Comparison of ENCODE assay signal across 21 cellular contexts in genomic region chr10:60490013-60490412, GRCh38.
DNase-seq lines count a peak whose midpoint lies in the region; ATAC-seq, FAIRE-seq and TF ChIP-seq lines count a peak whose summit lies in the region.
"Had no signal": no experiment of that assay in that cellular context is flagged by ENCODE, and none has a peak within 500 bp of the region (broad histone marks: within the 10 kb centered on the region; RNA-seq: fewer than 3 reads in every experiment).

No MANE protein-coding gene starts in this region.

- DNase-seq in EH (ENCODE audit: low read depth) (peak; percentile 23), RPMI7951 (ENCODE audit: low read depth) (peak; percentile 74), dedifferentiated amniotic fluid mesenchymal stem cell (ENCODE audit: extremely low spot score) (peak; percentile 44), neural progenitor cell (ENCODE audit: low spot score) (no peak), OCI-M1 (lab: John Stamatoyannopoulos, UW) (no peak), kidney (no peak)
- DNase-seq: activated CD4-positive, alpha-beta T cell treated with anti-CD3 and anti-CD28 coated beads for 1 hour; activated naive CD4-positive, alpha-beta T cell treated with anti-CD3 and anti-CD28 coated beads, Interleukin-2, amount 50 U/mL, for 16 hours; activated T-cell treated with anti-CD3 and anti-CD28 coated beads, Interleukin-2, amount 50 U/mL, for 72 hours; dermis blood vessel endothelial cell; gastrocnemius medialis; midbrain; NCI-H1436; psoas muscle; small intestine; stimulated activated CD4-positive, alpha-beta T cell treated with anti-CD3 and anti-CD28 coated beads, Interleukin-2, amount 100 ng/mL, for 48 hours; stimulated activated naive CD4-positive, alpha-beta T cell treated with Interleukin-2 at 50 U/mL for 16 hours; tibial artery had no signal

- H3K27ac Mint-ChIP-seq in neural progenitor cell = peak overlapping the region; percentile 9

- H3K4me1 ChIP-seq in neural progenitor cell (peaks cover 7% of the 10 kb centered on the region), kidney (ENCODE audit: control insufficient read depth in 1 of 2, insufficient read depth in 1 of 2, low read depth in 1 of 2, low read length in 2 of 2) (peaks cover 0 to 3% of the 10 kb centered on the region in 2 donors)

- no peak for FAIRE-seq in kidney (lab: Jason Lieb, UNC)
- FAIRE-seq: bronchial epithelial cell, small intestine had no signal

- intact Hi-C loops in kidney (cut with DNase I) = no loop called here

- H3K27ac ChIP-seq in neural progenitor cell = no peak overlapping the region
- H3K27ac ChIP-seq in kidney (ENCODE audit: low read depth in 2 of 2, low read length in 2 of 2) = no peak overlapping the region
- H3K27ac ChIP-seq: gastrocnemius medialis, psoas muscle, tibial artery had no signal

- H3K79me2 ChIP-seq in neural progenitor cell (ENCODE audit: low read depth) = no peaks in the 10 kb centered on the region

- no peak overlapping the region for H3K4me3 Mint-ChIP-seq in neural progenitor cell
- H3K4me3 Mint-ChIP-seq: activated T-cell treated with anti-CD3 and anti-CD28 coated beads, Interleukin-2, amount 50 U/mL, for 72 hours had no signal

- H3K9ac ChIP-seq in neural progenitor cell (no peak overlapping the region), kidney (ENCODE audit: low read length in 2 of 2) (no peak overlapping the region)

- no peaks in the 10 kb centered on the region for H4K20me1 ChIP-seq in neural progenitor cell (ENCODE audit: low read depth)

- H3K27me3 Mint-ChIP-seq in neural progenitor cell (ENCODE audit: insufficient read depth, low read depth) = no peaks in the 10 kb centered on the region

- H2AFZ ChIP-seq in neural progenitor cell (replicated peaks) = no peak overlapping the region

- H3K36me3 ChIP-seq in neural progenitor cell = no peaks in the 10 kb centered on the region
- H3K36me3 ChIP-seq in kidney (ENCODE audit: control insufficient read depth in 1 of 2, insufficient read depth in 2 of 2, low read length in 2 of 2) = no peaks in the 10 kb centered on the region
- H3K36me3 ChIP-seq: gastrocnemius medialis, HAP-1, tibial artery had no signal

- H3K27me3 ChIP-seq in neural progenitor cell = no peaks in the 10 kb centered on the region
- H3K27me3 ChIP-seq: gastrocnemius medialis, tibial artery had no signal

- TF ChIP-seq CTCF in neural progenitor cell (IDR thresholded peaks at IDR 0.05) (no peak), kidney (IDR thresholded peaks at IDR 0.05; ENCODE audit: borderline replicate concordance, extremely low read depth, insufficient read depth) (no peak)

- no peak overlapping the region for H3K4me3 ChIP-seq in neural progenitor cell
- no peak overlapping the region for H3K4me3 ChIP-seq in kidney (ENCODE audit: low read length in 2 of 2)
- H3K4me3 ChIP-seq: gastrocnemius medialis, HAP-1, psoas muscle, tibial artery had no signal

- H3K9me3 Mint-ChIP-seq in neural progenitor cell = no peaks in the 10 kb centered on the region
- H3K9me3 Mint-ChIP-seq: activated T-cell treated with anti-CD3 and anti-CD28 coated beads, Interleukin-2, amount 50 U/mL, for 72 hours had no signal

- no peak for ATAC-seq in HG03378 (IDR thresholded peaks at IDR 0.05; ENCODE audit: unreplicated experiment)
- ATAC-seq: activated T-cell treated with anti-CD3 and anti-CD28 coated beads, Interleukin-2, amount 50 U/mL, for 72 hours; gastrocnemius medialis; psoas muscle had no signal

- no peak overlapping the region for H3K4me2 ChIP-seq in neural progenitor cell

- H3K4me1 Mint-ChIP-seq in neural progenitor cell = no peaks in the 10 kb centered on the region

- no peaks in the 10 kb centered on the region for H3F3A ChIP-seq in neural progenitor cell (ENCODE audit: low read depth)

- H3K9me3 ChIP-seq in neural progenitor cell (ENCODE audit: low read depth) = no peaks in the 10 kb centered on the region
- peaks cover 0 to 4% of the 10 kb centered on the region in 2 donors for H3K9me3 ChIP-seq in kidney (ENCODE audit: control insufficient read depth in 1 of 2, low read length in 2 of 2)
- H3K9me3 ChIP-seq: gastrocnemius medialis, HAP-1, psoas muscle, tibial artery had no signal

- H3K36me3 Mint-ChIP-seq in neural progenitor cell = no peaks in the 10 kb centered on the region

Comparison
In these comparisons a context has a peak if more than half of its experiments do, and no peak if none do; other contexts are left out.
1. DNase-seq: peak in EH (single experiment), RPMI7951 (single experiment) and dedifferentiated amniotic fluid mesenchymal stem cell (single experiment); none in neural progenitor cell (single experiment), OCI-M1 (single experiment) and kidney (single experiment).